ENCODE assay signal across 1 cellular context in genomic region chr20:50929299-50930138, GRCh38.
A peak's percentile ranks its signal among the peaks of the same experiment; 100 is the strongest.
TF ChIP-seq lines count a peak whose summit lies in the region.

No MANE protein-coding gene starts in this region.

TF ChIP-seq in HepG2, 621 proteins besides CTCF, POLR2A, EP300 and RAD21 (continued from another document and continues in another):
- TF ChIP-seq, protein P1, sequence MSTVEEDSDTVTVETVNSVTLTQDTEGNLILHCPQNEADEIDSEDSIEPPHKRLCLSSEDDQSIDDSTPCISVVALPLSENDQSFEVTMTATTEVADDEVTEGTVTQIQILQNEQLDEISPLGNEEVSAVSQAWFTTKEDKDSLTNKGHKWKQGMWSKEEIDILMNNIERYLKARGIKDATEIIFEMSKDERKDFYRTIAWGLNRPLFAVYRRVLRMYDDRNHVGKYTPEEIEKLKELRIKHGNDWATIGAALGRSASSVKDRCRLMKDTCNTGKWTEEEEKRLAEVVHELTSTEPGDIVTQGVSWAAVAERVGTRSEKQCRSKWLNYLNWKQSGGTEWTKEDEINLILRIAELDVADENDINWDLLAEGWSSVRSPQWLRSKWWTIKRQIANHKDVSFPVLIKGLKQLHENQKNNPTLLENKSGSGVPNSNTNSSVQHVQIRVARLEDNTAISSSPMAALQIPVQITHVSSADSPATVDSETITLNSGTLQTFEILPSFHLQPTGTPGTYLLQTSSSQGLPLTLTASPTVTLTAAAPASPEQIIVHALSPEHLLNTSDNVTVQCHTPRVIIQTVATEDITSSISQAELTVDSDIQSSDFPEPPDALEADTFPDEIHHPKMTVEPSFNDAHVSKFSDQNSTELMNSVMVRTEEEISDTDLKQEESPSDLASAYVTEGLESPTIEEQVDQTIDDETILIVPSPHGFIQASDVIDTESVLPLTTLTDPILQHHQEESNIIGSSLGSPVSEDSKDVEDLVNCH (CRISPR knock-in tag; IDR thresholded peaks at IDR 0.05): no peak
- TF ChIP-seq ZNF414 (CRISPR knock-in tag; IDR thresholded peaks at IDR 0.05): peak; percentile 98
- TF ChIP-seq, protein P2, sequence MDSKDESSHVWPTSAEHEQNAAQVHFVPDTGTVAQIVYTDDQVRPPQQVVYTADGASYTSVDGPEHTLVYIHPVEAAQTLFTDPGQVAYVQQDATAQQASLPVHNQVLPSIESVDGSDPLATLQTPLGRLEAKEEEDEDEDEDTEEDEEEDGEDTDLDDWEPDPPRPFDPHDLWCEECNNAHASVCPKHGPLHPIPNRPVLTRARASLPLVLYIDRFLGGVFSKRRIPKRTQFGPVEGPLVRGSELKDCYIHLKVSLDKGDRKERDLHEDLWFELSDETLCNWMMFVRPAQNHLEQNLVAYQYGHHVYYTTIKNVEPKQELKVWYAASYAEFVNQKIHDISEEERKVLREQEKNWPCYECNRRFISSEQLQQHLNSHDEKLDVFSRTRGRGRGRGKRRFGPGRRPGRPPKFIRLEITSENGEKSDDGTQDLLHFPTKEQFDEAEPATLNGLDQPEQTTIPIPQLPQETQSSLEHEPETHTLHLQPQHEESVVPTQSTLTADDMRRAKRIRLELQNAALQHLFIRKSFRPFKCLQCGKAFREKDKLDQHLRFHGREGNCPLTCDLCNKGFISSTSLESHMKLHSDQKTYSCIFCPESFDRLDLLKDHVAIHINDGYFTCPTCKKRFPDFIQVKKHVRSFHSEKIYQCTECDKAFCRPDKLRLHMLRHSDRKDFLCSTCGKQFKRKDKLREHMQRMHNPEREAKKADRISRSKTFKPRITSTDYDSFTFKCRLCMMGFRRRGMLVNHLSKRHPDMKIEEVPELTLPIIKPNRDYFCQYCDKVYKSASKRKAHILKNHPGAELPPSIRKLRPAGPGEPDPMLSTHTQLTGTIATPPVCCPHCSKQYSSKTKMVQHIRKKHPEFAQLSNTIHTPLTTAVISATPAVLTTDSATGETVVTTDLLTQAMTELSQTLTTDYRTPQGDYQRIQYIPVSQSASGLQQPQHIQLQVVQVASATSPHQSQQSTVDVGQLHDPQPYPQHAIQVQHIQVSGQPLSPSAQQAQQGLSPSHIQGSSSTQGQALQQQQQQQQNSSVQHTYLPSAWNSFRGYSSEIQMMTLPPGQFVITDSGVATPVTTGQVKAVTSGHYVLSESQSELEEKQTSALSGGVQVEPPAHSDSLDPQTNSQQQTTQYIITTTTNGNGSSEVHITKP (CRISPR knock-in tag; IDR thresholded peaks at IDR 0.05; ENCODE audit: low read depth): peak; percentile 90
- TF ChIP-seq ZNF670 (CRISPR knock-in tag; IDR thresholded peaks at IDR 0.05; ENCODE audit: borderline replicate concordance): no peak
- no peak for TF ChIP-seq SMYD3 (CRISPR knock-in tag; IDR thresholded peaks at IDR 0.05)
- TF ChIP-seq ZNF740 (CRISPR knock-in tag; IDR thresholded peaks at IDR 0.05): peak; percentile 87
- TF ChIP-seq, protein P3, sequence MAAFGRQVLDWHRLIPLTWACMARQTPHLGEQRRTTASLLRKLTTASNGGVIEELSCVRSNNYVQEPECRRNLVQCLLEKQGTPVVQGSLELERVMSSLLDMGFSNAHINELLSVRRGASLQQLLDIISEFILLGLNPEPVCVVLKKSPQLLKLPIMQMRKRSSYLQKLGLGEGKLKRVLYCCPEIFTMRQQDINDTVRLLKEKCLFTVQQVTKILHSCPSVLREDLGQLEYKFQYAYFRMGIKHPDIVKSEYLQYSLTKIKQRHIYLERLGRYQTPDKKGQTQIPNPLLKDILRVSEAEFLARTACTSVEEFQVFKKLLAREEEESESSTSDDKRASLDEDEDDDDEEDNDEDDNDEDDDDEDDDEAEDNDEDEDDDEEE (CRISPR knock-in tag; IDR thresholded peaks at IDR 0.05): peak; percentile 78; the same call in 1 of the 2 replicates
- TF ChIP-seq ZSCAN30 (CRISPR knock-in tag; IDR thresholded peaks at IDR 0.05): no peak
- no peak for TF ChIP-seq DBP (CRISPR knock-in tag; IDR thresholded peaks at IDR 0.05; ENCODE audit: not compliant biosample characterization)
- TF ChIP-seq MAFG (CRISPR knock-in tag; IDR thresholded peaks at IDR 0.05): no peak
- TF ChIP-seq, protein P4, sequence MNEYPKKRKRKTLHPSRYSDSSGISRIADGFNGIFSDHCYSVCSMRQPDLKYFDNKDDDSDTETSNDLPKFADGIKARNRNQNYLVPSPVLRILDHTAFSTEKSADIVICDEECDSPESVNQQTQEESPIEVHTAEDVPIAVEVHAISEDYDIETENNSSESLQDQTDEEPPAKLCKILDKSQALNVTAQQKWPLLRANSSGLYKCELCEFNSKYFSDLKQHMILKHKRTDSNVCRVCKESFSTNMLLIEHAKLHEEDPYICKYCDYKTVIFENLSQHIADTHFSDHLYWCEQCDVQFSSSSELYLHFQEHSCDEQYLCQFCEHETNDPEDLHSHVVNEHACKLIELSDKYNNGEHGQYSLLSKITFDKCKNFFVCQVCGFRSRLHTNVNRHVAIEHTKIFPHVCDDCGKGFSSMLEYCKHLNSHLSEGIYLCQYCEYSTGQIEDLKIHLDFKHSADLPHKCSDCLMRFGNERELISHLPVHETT (CRISPR knock-in tag; conservative IDR thresholded peaks at IDR 0.05): no peak; the same call in 1 of the 2 replicates
- peak; percentile 63; the same call in 1 of the 2 replicates for TF ChIP-seq SIX1 (CRISPR knock-in tag; IDR thresholded peaks at IDR 0.05; ENCODE audit: borderline replicate concordance)
- TF ChIP-seq, protein P5, sequence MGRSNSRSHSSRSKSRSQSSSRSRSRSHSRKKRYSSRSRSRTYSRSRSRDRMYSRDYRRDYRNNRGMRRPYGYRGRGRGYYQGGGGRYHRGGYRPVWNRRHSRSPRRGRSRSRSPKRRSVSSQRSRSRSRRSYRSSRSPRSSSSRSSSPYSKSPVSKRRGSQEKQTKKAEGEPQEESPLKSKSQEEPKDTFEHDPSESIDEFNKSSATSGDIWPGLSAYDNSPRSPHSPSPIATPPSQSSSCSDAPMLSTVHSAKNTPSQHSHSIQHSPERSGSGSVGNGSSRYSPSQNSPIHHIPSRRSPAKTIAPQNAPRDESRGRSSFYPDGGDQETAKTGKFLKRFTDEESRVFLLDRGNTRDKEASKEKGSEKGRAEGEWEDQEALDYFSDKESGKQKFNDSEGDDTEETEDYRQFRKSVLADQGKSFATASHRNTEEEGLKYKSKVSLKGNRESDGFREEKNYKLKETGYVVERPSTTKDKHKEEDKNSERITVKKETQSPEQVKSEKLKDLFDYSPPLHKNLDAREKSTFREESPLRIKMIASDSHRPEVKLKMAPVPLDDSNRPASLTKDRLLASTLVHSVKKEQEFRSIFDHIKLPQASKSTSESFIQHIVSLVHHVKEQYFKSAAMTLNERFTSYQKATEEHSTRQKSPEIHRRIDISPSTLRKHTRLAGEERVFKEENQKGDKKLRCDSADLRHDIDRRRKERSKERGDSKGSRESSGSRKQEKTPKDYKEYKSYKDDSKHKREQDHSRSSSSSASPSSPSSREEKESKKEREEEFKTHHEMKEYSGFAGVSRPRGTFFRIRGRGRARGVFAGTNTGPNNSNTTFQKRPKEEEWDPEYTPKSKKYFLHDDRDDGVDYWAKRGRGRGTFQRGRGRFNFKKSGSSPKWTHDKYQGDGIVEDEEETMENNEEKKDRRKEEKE (IDR thresholded peaks at IDR 0.05): no peak
- peak; percentile 93 for TF ChIP-seq KAT8 (CRISPR knock-in tag; IDR thresholded peaks at IDR 0.05)
- TF ChIP-seq REST (IDR thresholded peaks at IDR 0.05; ENCODE audit: borderline replicate concordance in 1 of 2, low read depth in 1 of 2, low read length in 2 of 2): peak in 1 of 2 experiments; percentile 26; a peak in 1 of 4 replicates
- TF ChIP-seq, protein P6, sequence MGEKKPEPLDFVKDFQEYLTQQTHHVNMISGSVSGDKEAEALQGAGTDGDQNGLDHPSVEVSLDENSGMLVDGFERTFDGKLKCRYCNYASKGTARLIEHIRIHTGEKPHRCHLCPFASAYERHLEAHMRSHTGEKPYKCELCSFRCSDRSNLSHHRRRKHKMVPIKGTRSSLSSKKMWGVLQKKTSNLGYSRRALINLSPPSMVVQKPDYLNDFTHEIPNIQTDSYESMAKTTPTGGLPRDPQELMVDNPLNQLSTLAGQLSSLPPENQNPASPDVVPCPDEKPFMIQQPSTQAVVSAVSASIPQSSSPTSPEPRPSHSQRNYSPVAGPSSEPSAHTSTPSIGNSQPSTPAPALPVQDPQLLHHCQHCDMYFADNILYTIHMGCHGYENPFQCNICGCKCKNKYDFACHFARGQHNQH (CRISPR knock-in tag; IDR thresholded peaks at IDR 0.05): peak; percentile 94; the same call in 1 of the 2 replicates
- TF ChIP-seq ZBTB42 (CRISPR knock-in tag; IDR thresholded peaks at IDR 0.05): no peak
- peak; percentile 90 for TF ChIP-seq ZNF441 (CRISPR knock-in tag; IDR thresholded peaks at IDR 0.05; ENCODE audit: borderline replicate concordance)
- peak; percentile 84; the same call in 1 of the 2 replicates for TF ChIP-seq MXD3 (CRISPR knock-in tag; IDR thresholded peaks at IDR 0.05)
- TF ChIP-seq ZNF839 (CRISPR knock-in tag; IDR thresholded peaks at IDR 0.05; ENCODE audit: borderline replicate concordance): peak; percentile 66; the same call in 1 of the 2 replicates
- TF ChIP-seq SALL2 (CRISPR knock-in tag; IDR thresholded peaks at IDR 0.05): no peak
- peak; percentile 95 for TF ChIP-seq ZNF792 (CRISPR knock-in tag; IDR thresholded peaks at IDR 0.05)
- peak; percentile 93 for TF ChIP-seq KMT2B (CRISPR knock-in tag; IDR thresholded peaks at IDR 0.05)
- TF ChIP-seq ZNF737 (CRISPR knock-in tag; IDR thresholded peaks at IDR 0.05; ENCODE audit: borderline replicate concordance): no peak
- no peak for TF ChIP-seq ZNF160 (CRISPR knock-in tag; IDR thresholded peaks at IDR 0.05)
- TF ChIP-seq FOSL2 (CRISPR knock-in tag; IDR thresholded peaks at IDR 0.05): peak; percentile 84
- no peak for TF ChIP-seq ZNF20 (CRISPR knock-in tag; IDR thresholded peaks at IDR 0.05)
- peak; percentile 47; the same call in 1 of the 2 replicates for TF ChIP-seq NFATC3 (CRISPR knock-in tag; IDR thresholded peaks at IDR 0.05)
- peak; percentile 78; the same call in 1 of the 2 replicates for TF ChIP-seq ZNF879 (CRISPR knock-in tag; IDR thresholded peaks at IDR 0.05)
- TF ChIP-seq ZNF263 (CRISPR knock-in tag; IDR thresholded peaks at IDR 0.05): 0 out of 2 replicates have a peak, but pooled peaks have one; percentile 25
- no peak for TF ChIP-seq ZNF432 (CRISPR knock-in tag; IDR thresholded peaks at IDR 0.05; ENCODE audit: borderline replicate concordance)
- TF ChIP-seq WIZ (CRISPR knock-in tag; IDR thresholded peaks at IDR 0.05): no peak
- 0 out of 2 replicates have a peak, but pooled peaks have one; percentile 64 for TF ChIP-seq SRY (CRISPR knock-in tag; IDR thresholded peaks at IDR 0.05)
- no peak for TF ChIP-seq HOXD1 (CRISPR knock-in tag; IDR thresholded peaks at IDR 0.05)
- TF ChIP-seq, protein P7, sequence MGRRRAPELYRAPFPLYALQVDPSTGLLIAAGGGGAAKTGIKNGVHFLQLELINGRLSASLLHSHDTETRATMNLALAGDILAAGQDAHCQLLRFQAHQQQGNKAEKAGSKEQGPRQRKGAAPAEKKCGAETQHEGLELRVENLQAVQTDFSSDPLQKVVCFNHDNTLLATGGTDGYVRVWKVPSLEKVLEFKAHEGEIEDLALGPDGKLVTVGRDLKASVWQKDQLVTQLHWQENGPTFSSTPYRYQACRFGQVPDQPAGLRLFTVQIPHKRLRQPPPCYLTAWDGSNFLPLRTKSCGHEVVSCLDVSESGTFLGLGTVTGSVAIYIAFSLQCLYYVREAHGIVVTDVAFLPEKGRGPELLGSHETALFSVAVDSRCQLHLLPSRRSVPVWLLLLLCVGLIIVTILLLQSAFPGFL (CRISPR knock-in tag; IDR thresholded peaks at IDR 0.05): no peak
- peak; percentile 82 for TF ChIP-seq RBM22 (optimal IDR thresholded peaks at IDR 0.05; ENCODE audit: low read length)
- peak; percentile 88 for TF ChIP-seq ZNF605 (CRISPR knock-in tag; IDR thresholded peaks at IDR 0.05)
- no peak for TF ChIP-seq ZNF101 (CRISPR knock-in tag; IDR thresholded peaks at IDR 0.05; ENCODE audit: borderline replicate concordance, low read depth)
- no peak for TF ChIP-seq RORA (CRISPR knock-in tag; IDR thresholded peaks at IDR 0.05)
- TF ChIP-seq ZNF781 (CRISPR knock-in tag; IDR thresholded peaks at IDR 0.05; ENCODE audit: borderline replicate concordance, not compliant biosample characterization): peak; percentile 85
- TF ChIP-seq ZFYVE20 (CRISPR knock-in tag; IDR thresholded peaks at IDR 0.05; ENCODE audit: borderline replicate concordance, low read depth): no peak
- TF ChIP-seq HNRNPUL1 (IDR thresholded peaks at IDR 0.05; ENCODE audit: low read depth, low read length): no peak
- TF ChIP-seq MED13 (CRISPR knock-in tag; IDR thresholded peaks at IDR 0.05): no peak
